9 cellular contexts compared by ENCODE assay signal in genomic region chr16:30350134-30350871, GRCh38.
A peak's percentile ranks its signal among the peaks of the same experiment; 100 is the strongest.
DNase-seq lines count a peak whose midpoint lies in the region; ATAC-seq and TF ChIP-seq lines count a peak whose summit lies in the region.
"Had no signal": no experiment of that assay in that cellular context is flagged by ENCODE, and none has a peak within 500 bp of the region (broad histone marks: within the 10 kb centered on the region; RNA-seq: fewer than 3 reads in every experiment).

No MANE protein-coding gene starts in this region.

- H3K9me3 Mint-ChIP-seq in dendritic cell treated with granulocyte-macrophage colony-stimulating factor and Interleukin-4, amounts not matched to agents 40 ng/mL and 50 ng/mL, for 4 days, result no peaks in the 10 kb centered on the region

- H4K20me1 ChIP-seq in KMS-11 (ENCODE audit: insufficient read depth), result no peaks in the 10 kb centered on the region

- peaks cover 22% of the 10 kb centered on the region for H3K4me1 Mint-ChIP-seq in dendritic cell treated with granulocyte-macrophage colony-stimulating factor and Interleukin-4, amounts not matched to agents 40 ng/mL and 50 ng/mL, for 4 days (ENCODE audit: low read depth)

- no peak overlapping the region for H3K4me3 ChIP-seq in KMS-11 (IDR thresholded peaks at IDR 0.05; ENCODE audit: insufficient read depth, low read depth, low read length)

- no peaks in the 10 kb centered on the region for H3K27me3 Mint-ChIP-seq in dendritic cell treated with granulocyte-macrophage colony-stimulating factor and Interleukin-4, amounts not matched to agents 40 ng/mL and 50 ng/mL, for 4 days

- H3K9ac ChIP-seq in KMS-11, result no peak overlapping the region

- peak; percentile 49 for ATAC-seq in GM19043 (IDR thresholded peaks at IDR 0.05; ENCODE audit: low read depth, unreplicated experiment)

- H3K4me3 Mint-ChIP-seq in dendritic cell treated with granulocyte-macrophage colony-stimulating factor and Interleukin-4, amounts not matched to agents 40 ng/mL and 50 ng/mL, for 4 days, result no peak overlapping the region

- peaks cover 18% of the 10 kb centered on the region for H3K79me2 ChIP-seq in KMS-11 (ENCODE audit: insufficient read depth, low read depth)

- no peaks in the 10 kb centered on the region for H3K36me3 ChIP-seq in KMS-11 (ENCODE audit: insufficient read depth)

- intact Hi-C loops in dendritic cell treated with granulocyte-macrophage colony-stimulating factor and Interleukin-4, amounts not matched to agents 40 ng/mL and 50 ng/mL, for 4 days (cut with micrococcal nuclease), result loop anchor here (5.0 kb wide), 1 partner anchor 57 kb away; the partner anchor contains the start of gene ZNF771

- H2AFZ ChIP-seq in KMS-11 (ENCODE audit: low read depth), result no peak overlapping the region

- peak; percentile 7 for DNase-seq in CD1c-positive myeloid dendritic cell (ENCODE audit: extremely low spot score)
- DNase-seq in hippocampal formation (lab: John Stamatoyannopoulos, UW), result no peak
- no peak for DNase-seq in NCI-H2081 (lab: John Stamatoyannopoulos, UW)
- no peak for DNase-seq in NCI-H128 (lab: John Stamatoyannopoulos, UW; ENCODE audit: unreplicated experiment)
- DNase-seq in C1 segment of cervical spinal cord (lab: John Stamatoyannopoulos, UW), result no peak
- DNase-seq: stimulated activated CD4-positive, alpha-beta T cell treated with anti-CD3 and anti-CD28 coated beads, Interleukin-4, amount 100 ng/mL, for 1 hour had no signal

- H3K4me2 ChIP-seq in KMS-11, result peak overlapping the region; percentile 90

- no peak for TF ChIP-seq CTCF in KMS-11 (conservative IDR thresholded peaks at IDR 0.05; ENCODE audit: low read depth, low read length)

- peak overlapping the region; percentile 73 for H3K27ac ChIP-seq in KMS-11

- peak overlapping the region; percentile 28 for H3K27ac Mint-ChIP-seq in dendritic cell treated with granulocyte-macrophage colony-stimulating factor and Interleukin-4, amounts not matched to agents 40 ng/mL and 50 ng/mL, for 4 days

- H3K27me3 ChIP-seq in KMS-11 (ENCODE audit: insufficient read depth, low read depth), result no peaks in the 10 kb centered on the region

- H3K4me1 ChIP-seq in KMS-11 (ENCODE audit: low read depth, poor library complexity, severe bottlenecking), result peaks cover 43% of the 10 kb centered on the region

- H3K36me3 Mint-ChIP-seq in dendritic cell treated with granulocyte-macrophage colony-stimulating factor and Interleukin-4, amounts not matched to agents 40 ng/mL and 50 ng/mL, for 4 days (ENCODE audit: low read depth), result peaks cover 66% of the 10 kb centered on the region
